15 cellular contexts compared by ENCODE assay signal in the genomic region with DNA sequence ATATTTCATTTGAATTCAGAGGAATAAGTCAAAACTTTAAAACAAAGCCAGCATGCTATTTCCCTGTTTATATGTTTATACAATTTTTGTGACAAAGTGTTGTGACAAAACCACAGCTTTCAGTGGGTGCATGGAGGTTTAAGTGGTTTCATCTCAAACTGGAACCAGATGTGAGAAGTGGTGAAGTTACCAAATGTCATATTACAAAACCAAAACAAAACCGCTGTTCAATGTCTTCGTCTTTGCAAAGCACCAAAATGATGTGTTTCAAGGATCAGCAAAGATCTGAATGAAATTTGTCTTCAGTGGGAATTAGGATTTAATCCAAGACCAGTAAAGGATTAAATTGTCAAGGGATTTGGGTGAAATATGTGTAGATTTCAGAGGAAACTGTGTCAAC. TPM values are rescaled to one million over a fixed set of nuclear protein-coding genes. Genes with fewer than 3 reads are reported as not detected.
A peak's percentile ranks its signal among the peaks of the same experiment; 100 is the strongest.
DNase-seq lines count a peak whose midpoint lies in the region; ATAC-seq, FAIRE-seq and TF ChIP-seq lines count a peak whose summit lies in the region.
"Had no signal": no experiment of that assay in that cellular context is flagged by ENCODE, and none has a peak within 500 bp of the region (broad histone marks: within the 10 kb centered on the region; RNA-seq: fewer than 3 reads in every experiment).

No MANE protein-coding gene starts in this region.

- RAD21 ChIA-PET in GM12878 (lab: Charles Lee; ENCODE audit: unreplicated experiment) = interaction anchor here (1.0 to 1.9 kb wide), 2 partner anchors 93 to 1283 kb away, joined by 4 read pairs; no protein-coding TSS in a partner anchor

- ATAC-seq in GM18517 (IDR thresholded peaks at IDR 0.05; ENCODE audit: unreplicated experiment) = peak; percentile 40
- peak; percentile 61 for ATAC-seq in GM21529 (IDR thresholded peaks at IDR 0.05; ENCODE audit: unreplicated experiment)
- ATAC-seq in HG03135 (IDR thresholded peaks at IDR 0.05; ENCODE audit: unreplicated experiment) = peak; percentile 52
- peak; percentile 74 for ATAC-seq in GM12878
- ATAC-seq in gastroesophageal sphincter = no peak

- H3K4me2 ChIP-seq in GM12878 (ENCODE audit: control insufficient read depth, insufficient read depth) = peak overlapping the region; percentile 67

- H3K9ac ChIP-seq in GM12878 (ENCODE audit: control insufficient read depth, insufficient read depth, low read length) = no peak overlapping the region

- H3K9me3 ChIP-seq in GM12878 (replicated peaks; ENCODE audit: control insufficient read depth, insufficient read depth, low read length) (no peaks in the 10 kb centered on the region; the same call in 1 of the 3 replicates), gastroesophageal sphincter (no peaks in the 10 kb centered on the region)

- peak; percentile 81 for FAIRE-seq in GM12878 (lab: Jason Lieb, UNC)

- no peak for DNase-seq in GM12878 (ENCODE audit: low read depth, low spot score)
- no peak for DNase-seq in activated CD8-positive, alpha-beta memory T cell treated with anti-CD3 and anti-CD28 coated beads, Interleukin-2, amount 50 U/mL, for 4 hours
- no peak for DNase-seq in effector CD8-positive, alpha-beta T cell (lab: John Stamatoyannopoulos, UW)
- DNase-seq in activated naive CD4-positive, alpha-beta T cell treated with Interleukin-2 at 50 U/mL for 16 hours = no peak
- DNase-seq: activated T-cell treated with anti-CD3 and anti-CD28 coated beads for 4 hours, brain microvascular endothelial cell, DMS153, NCI-H82 had no signal

- TF ChIP-seq EP300 in GM12878 (IDR thresholded peaks at IDR 0.05; ENCODE audit: borderline replicate concordance in 1 of 2, control insufficient read depth in 1 of 2, low read depth in 2 of 2, low read length in 2 of 2) (no peak), gastroesophageal sphincter (IDR thresholded peaks at IDR 0.05) (no peak)

- CTCF ChIA-PET in GM12878 (lab: Yijun Ruan, JAX) = interaction anchor here (1.3 to 2.4 kb wide), 2 partner anchors 155 to 1305 kb away, joined by 3 to 8 read pairs; no protein-coding TSS in a partner anchor

- H2AFZ ChIP-seq in GM12878 (ENCODE audit: control insufficient read depth, low read depth, low read length) = no peak overlapping the region

- H4K20me1 ChIP-seq in GM12878 (ENCODE audit: control insufficient read depth, insufficient read depth) = no peaks in the 10 kb centered on the region

- no peaks in the 10 kb centered on the region for H3K79me2 ChIP-seq in GM12878 (ENCODE audit: control insufficient read depth, insufficient read depth, low read length)

- SMC1A ChIA-PET in GM12878 (lab: Charles Lee; ENCODE audit: uncharacterized antibody, unreplicated experiment) = interaction anchor here (0.7 to 2.5 kb wide), 11 partner anchors 10 to 1304 kb away, joined by 3 to 7 read pairs (median 4); no protein-coding TSS in a partner anchor

- H3K36me3 ChIP-seq in GM12878 (ENCODE audit: control insufficient read depth in 2 of 2, insufficient read depth in 2 of 2, low read length in 1 of 2) (no peaks in the 10 kb centered on the region), gastroesophageal sphincter (no peaks in the 10 kb centered on the region)
- H3K36me3 ChIP-seq: brain microvascular endothelial cell had no signal

- TF ChIP-seq POLR2A in GM12878 (IDR thresholded peaks at IDR 0.05; ENCODE audit: low read depth, low read length) (no peak), gastroesophageal sphincter (IDR thresholded peaks at IDR 0.05) (no peak)

- no TSS peak for BruUV-seq in GM12878 (replicated peaks; lab: Mats Ljungman, UMichigan)

- intact Hi-C loops in GM12878 (cut with micrococcal nuclease; ENCODE audit: unreplicated experiment) = loop anchor here (2.0 to 5.0 kb wide), 3 partner anchors 193 to 277 kb away; a partner anchor contains a TSS

- TF ChIP-seq RAD21 in GM12878 (IDR thresholded peaks at IDR 0.05; ENCODE audit: insufficient read depth, low read depth, low read length) = no peak

- 0% methylated on average over 2 of the region's 2 CpGs for WGBS in GM12878 (ENCODE audit: insufficient coverage, insufficient replicate concordance, low lambda C conversion rate, missing lambda C conversion rate)
- 36 to 70% methylated on average over 2 of the region's 2 CpGs for WGBS in gastroesophageal sphincter (ENCODE audit: low coverage in 1 of 2), 2 donors

- POLR2A ChIA-PET in GM12878 (lab: Charles Lee) = no interaction called here

- H3K27ac ChIP-seq in GM12878 (ENCODE audit: control insufficient read depth, insufficient read depth) = no peak overlapping the region
- no peak overlapping the region for H3K27ac ChIP-seq in gastroesophageal sphincter
- H3K27ac ChIP-seq: brain microvascular endothelial cell had no signal

- H3K4me3 ChIP-seq in GM12878 = no peak overlapping the region
- H3K4me3 ChIP-seq in gastroesophageal sphincter = no peak overlapping the region
- H3K4me3 ChIP-seq: lung had no signal

- H3K27me3 ChIP-seq in GM12878 (replicated peaks in 1 of 2; ENCODE audit: control insufficient read depth in 2 of 2, insufficient read depth in 2 of 2, low read length in 1 of 2) (no peaks in the 10 kb centered on the region), gastroesophageal sphincter (no peaks in the 10 kb centered on the region)
- H3K27me3 ChIP-seq: brain microvascular endothelial cell had no signal

- in situ Hi-C loops in GM12878 (cut with MboI) = loop anchor here (5.0 kb wide), 1 partner anchor 93 kb away; no protein-coding TSS in a partner anchor

- H3K4me1 ChIP-seq in GM12878 (ENCODE audit: control insufficient read depth, insufficient read depth, low read length) = peaks cover 24% of the 10 kb centered on the region
- no peaks in the 10 kb centered on the region for H3K4me1 ChIP-seq in gastroesophageal sphincter

- TF ChIP-seq CTCF in GM12878 (IDR thresholded peaks at IDR 0.05 in 2 of 3, conservative IDR thresholded peaks at IDR 0.05 in 1 of 3; ENCODE audit: control insufficient read depth in 2 of 3, extremely low read depth in 1 of 3, insufficient read depth in 1 of 3, low read depth in 3 of 3, low read length in 3 of 3) (no peak), gastroesophageal sphincter (IDR thresholded peaks at IDR 0.05) (no peak)

TF ChIP-seq in GM12878, 131 proteins besides CTCF, POLR2A, EP300 and RAD21 (continues in another document):
- TF ChIP-seq RUNX3 (IDR thresholded peaks at IDR 0.05; ENCODE audit: low read length) (peak; percentile 98), TCF7 (IDR thresholded peaks at IDR 0.05; ENCODE audit: borderline replicate concordance) (0 out of 2 replicates have a peak, but pooled peaks have one; percentile 51), ETV6 (conservative IDR thresholded peaks at IDR 0.05 in 1 of 2, IDR thresholded peaks at IDR 0.05 in 1 of 2; ENCODE audit: borderline replicate concordance in 1 of 2, low read depth in 1 of 2) (peak in 1 of 2 experiments; percentile 70; a peak in 2 of 4 replicates), EED (IDR thresholded peaks at IDR 0.05; ENCODE audit: low read depth) (peak; percentile 58; the same call in 1 of the 2 replicates), GATAD2B (conservative IDR thresholded peaks at IDR 0.05; ENCODE audit: low read depth) (0 out of 2 replicates have a peak, but pooled peaks have one; percentile 29), ASH2L (IDR thresholded peaks at IDR 0.05; ENCODE audit: borderline replicate concordance, low read depth) (no peak), YY1 (IDR thresholded peaks at IDR 0.05; ENCODE audit: low read depth, low read length) (no peak), BHLHE40 (IDR thresholded peaks at IDR 0.05; ENCODE audit: borderline replicate concordance in 1 of 2, low read depth in 2 of 2, low read length in 1 of 2) (0 out of 4 replicates have a peak, but pooled peaks of 1 of the 2 experiments have one; percentile 17), MTA3 (IDR thresholded peaks at IDR 0.05; ENCODE audit: borderline replicate concordance, low read length) (0 out of 2 replicates have a peak, but pooled peaks have one; percentile 52), TARDBP (IDR thresholded peaks at IDR 0.05; ENCODE audit: borderline replicate concordance) (no peak), MTA2 (IDR thresholded peaks at IDR 0.05; ENCODE audit: low read depth) (peak; percentile 56; the same call in 1 of the 2 replicates), SMC3 (IDR thresholded peaks at IDR 0.05; ENCODE audit: borderline replicate concordance, low read length) (no peak), TBL1XR1 (IDR thresholded peaks at IDR 0.05; ENCODE audit: low read depth, low read length) (0 out of 2 replicates have a peak, but pooled peaks have one; percentile 11), NFIC (IDR thresholded peaks at IDR 0.05; ENCODE audit: low read depth, low read length) (peak; percentile 86)

RNA-seq across cellular contexts. Expression of a gene that starts 59.3 kb away (rescaled TPM):
- not detected in 2 replicates for total RNA-seq in GM12878 (2013; cell fraction: nucleolus; rRNA removed)
- total RNA-seq in GM12878 (2014; rRNA removed) = 0.06 TPM in 1 of 2 replicates, not detected in the other
- total RNA-seq in GM12878 (2014; rRNA removed; fragmentation: Illumina TruSeq; extraction: Trizol) = 0.04 and 0.14 TPM in 2 replicates
- total RNA-seq in GM12878 (2021) = not detected in 2 replicates
- polyA plus RNA-seq in GM12878 (2011; ENCODE audit: low read depth) = not detected
- polyA plus RNA-seq in GM12878 (2011; rRNA removed) = 0.04 TPM in 1 of 2 replicates, not detected in the other
- not detected in 2 replicates for polyA plus RNA-seq in GM12878 (2011; cell fraction: cytosol; rRNA removed)
- not detected in 2 replicates for polyA plus RNA-seq in GM12878 (2011; cell fraction: nucleus; rRNA removed)
- not detected in 2 replicates for polyA plus RNA-seq in GM12878 (2012)
- polyA plus RNA-seq in GM12878 (2014; fragmentation: Illumina TruSeq; extraction: Trizol) = 0.16 TPM in 1 of 2 replicates, not detected in the other
- polyA plus RNA-seq in GM12878 (2014; fragmentation: Nextera tagmentation; extraction: Ambion mirVana) = under 1 TPM in 1 of 2 experiments, not detected in 1; 0.27 TPM
- 0.03 TPM in 1 of 2 replicates, not detected in the other for polyA plus RNA-seq in GM12878 (2014; rRNA removed)
- under 1 TPM in 1 of 2 experiments, not detected in 1; 0.06 TPM for polyA plus RNA-seq in GM12878 (2016; fragmentation: Nextera tagmentation; extraction: Ambion mirVana)
- polyA minus RNA-seq in GM12878 (2011; rRNA and poly(A)+ RNA removed) = 0.10 TPM in 1 of 2 replicates, not detected in the other
- polyA minus RNA-seq in GM12878 (2011; cell fraction: cytosol; rRNA and poly(A)+ RNA removed) = not detected in 2 replicates
- polyA minus RNA-seq in GM12878 (2011; cell fraction: nucleus; rRNA and poly(A)+ RNA removed) = 0.38 and 0.48 TPM in 2 replicates
- not detected for total RNA-seq in gastroesophageal sphincter
- total RNA-seq: lung; T-helper 2 cell treated with Interferon-gamma antibody and Interleukin-4, amounts not matched to agents 100 ng/mL and 5 ng/mL, for 36 hours had no signal
- polyA plus RNA-seq: esophagus, lung had no signal
